ENCODE assay signal across 8 cellular contexts in the genomic region with DNA sequence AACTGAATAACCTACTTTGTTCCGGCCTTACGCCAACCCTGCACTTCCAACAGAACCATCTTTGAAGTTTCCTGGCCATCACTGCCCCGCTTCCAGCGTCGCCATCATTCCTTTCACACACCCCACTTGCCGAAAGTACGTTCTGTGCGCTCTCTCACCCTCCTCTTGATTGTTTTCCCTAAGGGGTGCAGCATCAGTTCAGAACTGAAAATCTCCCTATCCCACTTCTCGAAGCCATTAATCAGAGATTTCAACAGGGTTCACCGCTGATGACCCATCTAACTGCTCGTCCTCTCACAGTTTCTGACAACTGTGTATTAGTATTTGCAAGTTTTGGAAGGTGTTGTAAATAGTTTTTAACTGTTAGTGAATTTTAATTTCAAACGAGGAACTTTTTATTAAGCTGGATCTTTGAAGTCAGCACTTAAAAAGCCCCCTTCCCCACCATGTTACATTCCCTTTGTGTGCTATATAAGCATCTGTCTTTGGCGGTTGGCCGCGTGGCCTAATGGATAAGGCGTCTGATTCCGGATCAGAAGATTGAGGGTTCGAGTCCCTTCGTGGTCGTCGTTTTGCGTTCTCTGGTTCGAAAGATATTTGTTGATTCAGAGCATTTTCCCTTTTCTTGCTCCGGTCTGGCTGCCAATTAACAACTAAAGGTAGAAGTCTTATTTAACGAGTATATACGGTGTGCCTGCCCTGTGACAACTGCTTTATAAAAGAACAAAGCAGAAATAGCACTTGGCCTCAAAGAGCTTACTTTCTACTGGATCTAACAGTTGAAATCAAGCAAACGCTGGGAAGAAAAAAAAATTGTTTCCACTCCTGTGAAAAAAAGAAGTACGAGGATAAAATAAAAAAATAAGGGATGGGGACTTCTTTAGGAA. TPM values are rescaled to one million over a fixed set of nuclear protein-coding genes. Genes with fewer than 3 reads are reported as not detected.
DNase-seq lines count a peak whose midpoint lies in the region; ATAC-seq and TF ChIP-seq lines count a peak whose summit lies in the region.

No MANE protein-coding gene starts in this region.

- ATAC-seq in lower lobe of right lung: peak; percentile 70 to 79
- ATAC-seq in HG03571 (IDR thresholded peaks at IDR 0.05; ENCODE audit: unreplicated experiment): no peak

- H3K9me3 ChIP-seq in effector memory CD4-positive, alpha-beta T cell (ENCODE audit: control insufficient read depth, low read length): no peaks in the 10 kb centered on the region
- no peaks in the 10 kb centered on the region for H3K9me3 ChIP-seq in lower lobe of right lung

- no peaks in the 10 kb centered on the region for H3K27me3 ChIP-seq in effector memory CD4-positive, alpha-beta T cell (replicated peaks; ENCODE audit: control insufficient read depth, insufficient read depth, low read length, poor library complexity, severe bottlenecking)
- peaks cover 20% of the 10 kb centered on the region for H3K27me3 ChIP-seq in lower lobe of right lung (ENCODE audit: low read depth)

- no peaks in the 10 kb centered on the region for H3K36me3 ChIP-seq in effector memory CD4-positive, alpha-beta T cell (ENCODE audit: control insufficient read depth, insufficient read depth, low read length)
- H3K36me3 ChIP-seq in lower lobe of right lung: no peaks in the 10 kb centered on the region

- H3K27ac ChIP-seq in effector memory CD4-positive, alpha-beta T cell (ENCODE audit: insufficient read depth, low read length, poor library complexity, severe bottlenecking): no peak overlapping the region
- H3K27ac ChIP-seq in lower lobe of right lung: no peak overlapping the region

- intact Hi-C loops in lower lobe of right lung (cut with DNase I): no loop called here

- peak overlapping the region; percentile 2 for H3K4me3 ChIP-seq in effector memory CD4-positive, alpha-beta T cell (ENCODE audit: insufficient read depth, low read depth, low read length, poor library complexity, severe bottlenecking)
- H3K4me3 ChIP-seq in lower lobe of right lung: peak overlapping the region; percentile 56

- H3K4me1 ChIP-seq in effector memory CD4-positive, alpha-beta T cell (ENCODE audit: control insufficient read depth, insufficient read depth, low read length, poor library complexity, severe bottlenecking): peaks cover 7% of the 10 kb centered on the region
- H3K4me1 ChIP-seq in lower lobe of right lung: no peaks in the 10 kb centered on the region

- DNase-seq in NCI-H524 (lab: John Stamatoyannopoulos, UW): peak; percentile 52 to 78
- DNase-seq in NCI-H524 treated with DMSO at 0.1 percent for 48 hours (lab: John Stamatoyannopoulos, UW): no peak
- peak; percentile 67 for DNase-seq in NCI-H345 (lab: John Stamatoyannopoulos, UW)
- peak; percentile 48 for DNase-seq in activated CD4-positive, alpha-beta T cell treated with anti-CD3 and anti-CD28 coated beads, Interleukin-2, amount 50 U/mL, for 1 hour
- DNase-seq in effector memory CD4-positive, alpha-beta T cell: no peak
- DNase-seq in lower lobe of right lung: no peak
- DNase-seq in stimulated activated CD4-positive, alpha-beta T cell treated with anti-CD3 and anti-CD28 coated beads, Interleukin-4, amount 100 ng/mL, for 4 hours: peak; percentile 56 to 69

- no peak for TF ChIP-seq CTCF in lower lobe of right lung (IDR thresholded peaks at IDR 0.05)

RNA-seq across cellular contexts. Expression of a gene that starts 42.6 kb away (rescaled TPM):
- 46.6 TPM for total RNA-seq in lower lobe of right lung

Comparison
In these comparisons a context has a peak if more than half of its experiments do, and no peak if none do; other contexts are left out.
1. DNase-seq: peak in NCI-H524 (2 of 2), NCI-H345 (single experiment), activated CD4-positive, alpha-beta T cell treated with anti-CD3 and anti-CD28 coated beads, Interleukin-2, amount 50 U/mL, for 1 hour (single experiment) and stimulated activated CD4-positive, alpha-beta T cell treated with anti-CD3 and anti-CD28 coated beads, Interleukin-4, amount 100 ng/mL, for 4 hours (2 of 2); none in NCI-H524 treated with DMSO at 0.1 percent for 48 hours (single experiment), effector memory CD4-positive, alpha-beta T cell (0 of 3) and lower lobe of right lung (single experiment).